Comparison of ENCODE assay signal across 9 cellular contexts in genomic region chr19:41219924-41220567, GRCh38. TPM values are rescaled to one million over a fixed set of nuclear protein-coding genes. Genes with fewer than 3 reads are reported as not detected.
DNase-seq lines count a peak whose midpoint lies in the region; ATAC-seq and TF ChIP-seq lines count a peak whose summit lies in the region.
"Had no signal": no experiment of that assay in that cellular context is flagged by ENCODE, and none has a peak within 500 bp of the region (broad histone marks: within the 10 kb centered on the region; RNA-seq: fewer than 3 reads in every experiment).

No MANE protein-coding gene starts in this region.

- peak; percentile 61 for DNase-seq in HK-2 (ENCODE audit: unreplicated experiment)
- peak; percentile 41 for DNase-seq in brain microvascular endothelial cell
- DNase-seq in stomach: no peak
- no peak for DNase-seq in NCI-H1436 (lab: John Stamatoyannopoulos, UW)
- DNase-seq: RPMI8226 had no signal

- H3K27ac ChIP-seq in brain microvascular endothelial cell (peak overlapping the region; percentile 70), iPS-20b (ENCODE audit: low read length) (no peak overlapping the region), stomach (peak overlapping the region; percentile 72 to 94 (median 90))

- H3K9me3 ChIP-seq in iPS-20b (ENCODE audit: insufficient read depth, low read depth, low read length): no peaks in the 10 kb centered on the region
- H3K9me3 ChIP-seq in stomach: no peaks in the 10 kb centered on the region

- TF ChIP-seq CTCF in brain microvascular endothelial cell (IDR thresholded peaks at IDR 0.05; ENCODE audit: low read depth, low read length, missing control alignments) (no peak), stomach (IDR thresholded peaks at IDR 0.05) (no peak)

- in situ Hi-C loops in brain microvascular endothelial cell (cut with HindIII; ENCODE audit: low pct_ligation_motif_present, low sequenced_read_pairs): no loop called here

- H3K4me3 ChIP-seq in brain microvascular endothelial cell (ENCODE audit: low read depth, low read length): peak overlapping the region; percentile 80
- H3K4me3 ChIP-seq in iPS-20b (ENCODE audit: low read length): peak overlapping the region; percentile 85
- H3K4me3 ChIP-seq in stomach: peak overlapping the region; percentile 53 to 74 (median 58)

- H3K36me3 ChIP-seq in brain microvascular endothelial cell (replicated peaks) (peaks cover 24% of the 10 kb centered on the region), iPS-20b (ENCODE audit: insufficient read depth, low read depth, low read length) (peaks cover 15% of the 10 kb centered on the region), stomach (peaks cover 0 to 11% (median 5%) of the 10 kb centered on the region in 4 donors)

- ATAC-seq in GM18873 (IDR thresholded peaks at IDR 0.05; ENCODE audit: low FRiP score, unreplicated experiment): no peak
- no peak for ATAC-seq in HG02642 (IDR thresholded peaks at IDR 0.05; ENCODE audit: poor library complexity, unreplicated experiment)
- ATAC-seq in GM19452 (IDR thresholded peaks at IDR 0.05; ENCODE audit: unreplicated experiment): no peak

- TF ChIP-seq EP300 in stomach (IDR thresholded peaks at IDR 0.05): no peak

- H3K9ac ChIP-seq in iPS-20b (ENCODE audit: low read depth, low read length): peak overlapping the region; percentile 68

- no peaks in the 10 kb centered on the region for H3K27me3 ChIP-seq in brain microvascular endothelial cell (replicated peaks)
- no peaks in the 10 kb centered on the region for H3K27me3 ChIP-seq in iPS-20b (ENCODE audit: insufficient read depth, low read length)
- peaks cover 0 to 29% (median 18%) of the 10 kb centered on the region in 3 donors for H3K27me3 ChIP-seq in stomach

- WGBS in stomach, 5 donors: 25 to 40% (median 33%) methylated on average over 14 to 16 of the region's 16 CpGs

- intact Hi-C loops in stomach (cut with DNase I; ENCODE audit: low total_unique reads): loop anchor here (5.0 kb wide), 1 partner anchor 37 kb away; no protein-coding TSS in a partner anchor

- peaks cover 17% of the 10 kb centered on the region for H3K4me1 ChIP-seq in iPS-20b (ENCODE audit: insufficient read depth, low read length)
- H3K4me1 ChIP-seq in stomach: peaks cover 1 to 56% (median 35%) of the 10 kb centered on the region in 4 donors

- no peak for TF ChIP-seq POLR2A in stomach (IDR thresholded peaks at IDR 0.05)

RNA-seq across cellular contexts. Expression of gene AXL, which starts 1.0 kb away (rescaled TPM):
- total RNA-seq in stomach: 10 to 100 TPM; 14.8 to 48.7 (median 38.9) TPM
- polyA plus RNA-seq in stomach: 1 to 10 TPM; 6.1 to 8.4 (median 7.0) TPM

RNA-seq across cellular contexts. Expression of gene CYP2S1, which starts 27.0 kb away (rescaled TPM):
- 10 to 100 TPM; 13.4 to 85.3 (median 39.7) TPM for total RNA-seq in stomach
- polyA plus RNA-seq in stomach: 10 to 100 TPM in 2 of 3 donors, 1 to 10 TPM in 1; 7.9 to 19.9 (median 15.5) TPM

RNA-seq across cellular contexts. Expression of gene HNRNPUL1, which starts 44.1 kb away (rescaled TPM):
- 100 to 1,000 TPM in 3 of 5 donors, 10 to 100 TPM in 2; 47.8 to 319 (median 104) TPM for total RNA-seq in stomach
- 10 to 100 TPM; 64.2 to 89.0 (median 84.0) TPM for polyA plus RNA-seq in stomach

Comparison
In these comparisons a context has a peak if more than half of its experiments do, and no peak if none do; other contexts are left out.
1. DNase-seq: peak in HK-2 (single experiment) and brain microvascular endothelial cell (single experiment); none in stomach (single experiment) and NCI-H1436 (single experiment).
2. Peak in every context shown above with its lines, with median percentiles within 50 percentile points of each other: H3K4me3 ChIP-seq.